Comparison of ENCODE assay signal across 8 cellular contexts in genomic region chr16:88505405-88506082, GRCh38.
DNase-seq lines count a peak whose midpoint lies in the region; ATAC-seq and TF ChIP-seq lines count a peak whose summit lies in the region.

No MANE protein-coding gene starts in this region.

- ATAC-seq in GM19463 (IDR thresholded peaks at IDR 0.05; ENCODE audit: unreplicated experiment) (no peak), GM18517 (IDR thresholded peaks at IDR 0.05; ENCODE audit: unreplicated experiment) (no peak)

- peak; percentile 61 for TF ChIP-seq CTCF in GM12864 (IDR thresholded peaks at IDR 0.05; ENCODE audit: low read depth, low read length, missing control alignments)
- TF ChIP-seq CTCF in fibroblast of mammary gland (conservative IDR thresholded peaks at IDR 0.05; ENCODE audit: control insufficient read depth, insufficient read depth, low read depth, low read length) = peak; percentile 51

- H3K4me3 ChIP-seq in GM12864 (ENCODE audit: low read depth, low read length) (no peak overlapping the region), fibroblast of mammary gland (ENCODE audit: control insufficient read depth, low read depth, low read length) (no peak overlapping the region)

- DNase-seq in GM12864 (ENCODE audit: low read depth) (no peak), NCI-H2227 (lab: John Stamatoyannopoulos, UW; ENCODE audit: unreplicated experiment) (peak; percentile 80), fibroblast of mammary gland (ENCODE audit: low read depth) (peak; percentile 31), foreskin melanocyte (no peak)
- DNase-seq in activated CD8-positive, alpha-beta memory T cell treated with anti-CD3 and anti-CD28 coated beads, Interleukin-2, amount 50 U/mL, for 4 hours = peak; percentile 70
- peak; percentile 55 for DNase-seq in stimulated activated CD4-positive, alpha-beta T cell treated with anti-CD3 and anti-CD28 coated beads, Interleukin-12 subunit alpha, Interleukin-12 subunit beta, amount 100 ng/mL, for 4 hours

Comparison
In these comparisons a context has a peak if more than half of its experiments do, and no peak if none do; other contexts are left out.
1. DNase-seq: peak in NCI-H2227 (single experiment), activated CD8-positive, alpha-beta memory T cell treated with anti-CD3 and anti-CD28 coated beads, Interleukin-2, amount 50 U/mL, for 4 hours (single experiment), fibroblast of mammary gland (single experiment) and stimulated activated CD4-positive, alpha-beta T cell treated with anti-CD3 and anti-CD28 coated beads, Interleukin-12 subunit alpha, Interleukin-12 subunit beta, amount 100 ng/mL, for 4 hours (single experiment); none in GM12864 (single experiment) and foreskin melanocyte (single experiment).